8 cellular contexts compared by ENCODE assay signal in the genomic region with DNA sequence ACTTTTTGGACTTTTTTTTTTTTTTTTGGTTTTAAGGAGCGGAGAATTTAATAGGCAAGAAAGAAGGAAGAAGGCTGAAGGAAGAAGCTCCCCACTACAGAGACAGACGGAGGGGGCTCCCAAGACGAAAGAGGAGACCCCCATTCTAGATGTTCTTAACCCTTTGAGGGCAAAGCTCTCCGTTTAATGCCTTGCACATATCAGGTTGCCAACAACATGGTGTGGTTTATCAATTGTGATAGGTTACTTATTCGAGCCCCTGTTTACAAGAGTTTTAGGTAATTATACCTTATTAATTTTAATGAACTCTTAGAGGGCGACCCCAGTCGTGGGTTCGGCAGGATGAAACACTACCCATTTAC. TPM values are rescaled to one million over a fixed set of nuclear protein-coding genes. Genes with fewer than 3 reads are reported as not detected.
DNase-seq lines count a peak whose midpoint lies in the region; ATAC-seq, FAIRE-seq and TF ChIP-seq lines count a peak whose summit lies in the region.

No MANE protein-coding gene starts in this region.

- no peaks in the 10 kb centered on the region for H3K9me3 Mint-ChIP-seq in mesothelial cell of epicardium

- ATAC-seq in HG02678 (IDR thresholded peaks at IDR 0.05; ENCODE audit: unreplicated experiment) (no peak), GM21723 (IDR thresholded peaks at IDR 0.05; ENCODE audit: unreplicated experiment) (no peak)

- no peak for FAIRE-seq in urothelium cell line (lab: Jason Lieb, UNC)

- peak overlapping the region; percentile 97 for H3K27ac Mint-ChIP-seq in mesothelial cell of epicardium

- H3K4me1 ChIP-seq in breast epithelium: peaks cover 2 to 4% of the 10 kb centered on the region in 2 donors

- H3K36me3 Mint-ChIP-seq in mesothelial cell of epicardium: no peaks in the 10 kb centered on the region

- DNase-seq in HT-29 (ENCODE audit: low spot score): peak; percentile 8
- no peak for DNase-seq in breast epithelium (ENCODE audit: low spot score in 2 of 2)
- DNase-seq in mesothelial cell of epicardium (ENCODE audit: low spot score in 2 of 2, unreplicated experiment in 2 of 2): no peak
- no peak for DNase-seq in activated gamma-delta T cell treated with Interleukin-2 at 50 U/mL for 16 hours
- no peak for DNase-seq in urothelium cell line (ENCODE audit: low spot score)

- TF ChIP-seq POLR2A in breast epithelium (IDR thresholded peaks at IDR 0.05): no peak

- TF ChIP-seq CTCF in 22Rv1 (IDR thresholded peaks at IDR 0.05): no peak
- no peak for TF ChIP-seq CTCF in breast epithelium (IDR thresholded peaks at IDR 0.05)
- no peak for TF ChIP-seq CTCF in mesothelial cell of epicardium (IDR thresholded peaks at IDR 0.05; ENCODE audit: unreplicated experiment)

- H3K36me3 ChIP-seq in breast epithelium: no peaks in the 10 kb centered on the region

- peaks cover 23% of the 10 kb centered on the region for H3K4me1 Mint-ChIP-seq in mesothelial cell of epicardium

- H3K27ac ChIP-seq in 22Rv1 (peak overlapping the region; percentile 97), breast epithelium (peak overlapping the region; percentile 99)

- no peaks in the 10 kb centered on the region for H3K27me3 ChIP-seq in breast epithelium

- intact Hi-C loops in breast epithelium (cut with DNase I; ENCODE audit: low total_unique reads): no loop called here

- peak overlapping the region; percentile 84 to 96 (median 86) for H3K4me3 ChIP-seq in breast epithelium

- H3K4me3 Mint-ChIP-seq in mesothelial cell of epicardium: peak overlapping the region; percentile 98

- no peaks in the 10 kb centered on the region for H3K27me3 Mint-ChIP-seq in mesothelial cell of epicardium (ENCODE audit: low read depth)

- H3K9me3 ChIP-seq in breast epithelium: no peaks in the 10 kb centered on the region

RNA-seq across cellular contexts. Expression of a gene that starts 1.2 kb away (rescaled TPM):
- 13.4 and 17.1 TPM in 2 replicates for total RNA-seq in HT-29 (2014; rRNA removed; shearing (Covaris generic))
- total RNA-seq in breast epithelium (10 to 100 TPM; 14.1 to 21.5 (median 15.8) TPM), mesothelial cell of epicardium (10.5 to 12.7 TPM (median 10.6 TPM) in 3 replicates)
